1 cellular context compared by ENCODE assay signal in genomic region chr2:128450211-128451015, GRCh38.
TF ChIP-seq lines count a peak whose summit lies in the region.

No MANE protein-coding gene starts in this region.

TF ChIP-seq in SK-N-SH, 30 proteins besides CTCF, POLR2A, EP300 and RAD21 (continued from another document):
- TF ChIP-seq MXI1 (IDR thresholded peaks at IDR 0.05; ENCODE audit: low read depth, low read length): no peak
- TF ChIP-seq JUND (IDR thresholded peaks at IDR 0.05): no peak
- TF ChIP-seq GABPA (IDR thresholded peaks at IDR 0.05; ENCODE audit: low read depth): no peak
- TF ChIP-seq, protein P1, sequence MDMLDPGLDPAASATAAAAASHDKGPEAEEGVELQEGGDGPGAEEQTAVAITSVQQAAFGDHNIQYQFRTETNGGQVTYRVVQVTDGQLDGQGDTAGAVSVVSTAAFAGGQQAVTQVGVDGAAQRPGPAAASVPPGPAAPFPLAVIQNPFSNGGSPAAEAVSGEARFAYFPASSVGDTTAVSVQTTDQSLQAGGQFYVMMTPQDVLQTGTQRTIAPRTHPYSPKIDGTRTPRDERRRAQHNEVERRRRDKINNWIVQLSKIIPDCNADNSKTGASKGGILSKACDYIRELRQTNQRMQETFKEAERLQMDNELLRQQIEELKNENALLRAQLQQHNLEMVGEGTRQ (IDR thresholded peaks at IDR 0.05; ENCODE audit: borderline replicate concordance, low read depth, low read length): no peak
- TF ChIP-seq, protein P2, sequence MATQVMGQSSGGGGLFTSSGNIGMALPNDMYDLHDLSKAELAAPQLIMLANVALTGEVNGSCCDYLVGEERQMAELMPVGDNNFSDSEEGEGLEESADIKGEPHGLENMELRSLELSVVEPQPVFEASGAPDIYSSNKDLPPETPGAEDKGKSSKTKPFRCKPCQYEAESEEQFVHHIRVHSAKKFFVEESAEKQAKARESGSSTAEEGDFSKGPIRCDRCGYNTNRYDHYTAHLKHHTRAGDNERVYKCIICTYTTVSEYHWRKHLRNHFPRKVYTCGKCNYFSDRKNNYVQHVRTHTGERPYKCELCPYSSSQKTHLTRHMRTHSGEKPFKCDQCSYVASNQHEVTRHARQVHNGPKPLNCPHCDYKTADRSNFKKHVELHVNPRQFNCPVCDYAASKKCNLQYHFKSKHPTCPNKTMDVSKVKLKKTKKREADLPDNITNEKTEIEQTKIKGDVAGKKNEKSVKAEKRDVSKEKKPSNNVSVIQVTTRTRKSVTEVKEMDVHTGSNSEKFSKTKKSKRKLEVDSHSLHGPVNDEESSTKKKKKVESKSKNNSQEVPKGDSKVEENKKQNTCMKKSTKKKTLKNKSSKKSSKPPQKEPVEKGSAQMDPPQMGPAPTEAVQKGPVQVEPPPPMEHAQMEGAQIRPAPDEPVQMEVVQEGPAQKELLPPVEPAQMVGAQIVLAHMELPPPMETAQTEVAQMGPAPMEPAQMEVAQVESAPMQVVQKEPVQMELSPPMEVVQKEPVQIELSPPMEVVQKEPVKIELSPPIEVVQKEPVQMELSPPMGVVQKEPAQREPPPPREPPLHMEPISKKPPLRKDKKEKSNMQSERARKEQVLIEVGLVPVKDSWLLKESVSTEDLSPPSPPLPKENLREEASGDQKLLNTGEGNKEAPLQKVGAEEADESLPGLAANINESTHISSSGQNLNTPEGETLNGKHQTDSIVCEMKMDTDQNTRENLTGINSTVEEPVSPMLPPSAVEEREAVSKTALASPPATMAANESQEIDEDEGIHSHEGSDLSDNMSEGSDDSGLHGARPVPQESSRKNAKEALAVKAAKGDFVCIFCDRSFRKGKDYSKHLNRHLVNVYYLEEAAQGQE (IDR thresholded peaks at IDR 0.05; ENCODE audit: low read depth, low read length): no peak
- TF ChIP-seq NFIC (IDR thresholded peaks at IDR 0.05; ENCODE audit: borderline replicate concordance): no peak
- TF ChIP-seq TEAD4 (IDR thresholded peaks at IDR 0.05; ENCODE audit: borderline replicate concordance, insufficient read depth): no peak
- no peak for TF ChIP-seq SIN3A (IDR thresholded peaks at IDR 0.05; ENCODE audit: borderline replicate concordance, low read depth, low read length)
- TF ChIP-seq NRF1 (IDR thresholded peaks at IDR 0.05; ENCODE audit: low read depth, low read length): no peak
- TF ChIP-seq, protein P3, sequence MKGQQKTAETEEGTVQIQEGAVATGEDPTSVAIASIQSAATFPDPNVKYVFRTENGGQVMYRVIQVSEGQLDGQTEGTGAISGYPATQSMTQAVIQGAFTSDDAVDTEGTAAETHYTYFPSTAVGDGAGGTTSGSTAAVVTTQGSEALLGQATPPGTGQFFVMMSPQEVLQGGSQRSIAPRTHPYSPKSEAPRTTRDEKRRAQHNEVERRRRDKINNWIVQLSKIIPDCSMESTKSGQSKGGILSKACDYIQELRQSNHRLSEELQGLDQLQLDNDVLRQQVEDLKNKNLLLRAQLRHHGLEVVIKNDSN (IDR thresholded peaks at IDR 0.05; ENCODE audit: borderline replicate concordance, low read depth): no peak
- TF ChIP-seq, protein P4, sequence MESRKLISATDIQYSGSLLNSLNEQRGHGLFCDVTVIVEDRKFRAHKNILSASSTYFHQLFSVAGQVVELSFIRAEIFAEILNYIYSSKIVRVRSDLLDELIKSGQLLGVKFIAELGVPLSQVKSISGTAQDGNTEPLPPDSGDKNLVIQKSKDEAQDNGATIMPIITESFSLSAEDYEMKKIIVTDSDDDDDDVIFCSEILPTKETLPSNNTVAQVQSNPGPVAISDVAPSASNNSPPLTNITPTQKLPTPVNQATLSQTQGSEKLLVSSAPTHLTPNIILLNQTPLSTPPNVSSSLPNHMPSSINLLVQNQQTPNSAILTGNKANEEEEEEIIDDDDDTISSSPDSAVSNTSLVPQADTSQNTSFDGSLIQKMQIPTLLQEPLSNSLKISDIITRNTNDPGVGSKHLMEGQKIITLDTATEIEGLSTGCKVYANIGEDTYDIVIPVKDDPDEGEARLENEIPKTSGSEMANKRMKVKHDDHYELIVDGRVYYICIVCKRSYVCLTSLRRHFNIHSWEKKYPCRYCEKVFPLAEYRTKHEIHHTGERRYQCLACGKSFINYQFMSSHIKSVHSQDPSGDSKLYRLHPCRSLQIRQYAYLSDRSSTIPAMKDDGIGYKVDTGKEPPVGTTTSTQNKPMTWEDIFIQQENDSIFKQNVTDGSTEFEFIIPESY (IDR thresholded peaks at IDR 0.05; ENCODE audit: borderline replicate concordance, low read depth): no peak
- no peak for TF ChIP-seq FOSL2 (IDR thresholded peaks at IDR 0.05; ENCODE audit: borderline replicate concordance, low read depth)
- no peak for TF ChIP-seq ELF1 (IDR thresholded peaks at IDR 0.05)
- no peak for TF ChIP-seq MEF2A (IDR thresholded peaks at IDR 0.05; ENCODE audit: borderline replicate concordance, low read depth)
- no peak for TF ChIP-seq YY1 (IDR thresholded peaks at IDR 0.05; ENCODE audit: low read depth)
